In genomic region chr1:117167402-117167801, GRCh38 we compare ENCODE assay signal across 32 cellular contexts. TPM values are rescaled to one million over a fixed set of nuclear protein-coding genes. Genes with fewer than 3 reads are reported as not detected.
DNase-seq lines count a peak whose midpoint lies in the region; ATAC-seq and TF ChIP-seq lines count a peak whose summit lies in the region.
"Had no signal": no experiment of that assay in that cellular context is flagged by ENCODE, and none has a peak within 500 bp of the region (broad histone marks: within the 10 kb centered on the region; RNA-seq: fewer than 3 reads in every experiment).

No MANE protein-coding gene starts in this region.

- no peaks in the 10 kb centered on the region for H3K79me2 ChIP-seq in mammary epithelial cell (ENCODE audit: insufficient read depth, low read length)

- H3K27me3 Mint-ChIP-seq in MCF 10A (ENCODE audit: insufficient read depth, unreplicated experiment): no peaks in the 10 kb centered on the region
- H3K27me3 Mint-ChIP-seq in effector memory CD8-positive, alpha-beta T cell: peaks cover 20 to 40% of the 10 kb centered on the region in 2 donors

- no peaks in the 10 kb centered on the region for H3K36me3 ChIP-seq in breast epithelium
- no peaks in the 10 kb centered on the region for H3K36me3 ChIP-seq in mammary epithelial cell (ENCODE audit: insufficient read depth, low read length)
- H3K36me3 ChIP-seq: adrenal gland, left lung, MG63, neutrophil, sigmoid colon, transverse colon had no signal

- in situ Hi-C loops in mammary epithelial cell (cut with MboI; ENCODE audit: low sequenced_read_pairs in 2 of 2): no loop called here

- no peak overlapping the region for H3K9ac ChIP-seq in mammary epithelial cell (ENCODE audit: insufficient read depth, low read length)

- no peaks in the 10 kb centered on the region for H3K27me3 ChIP-seq in breast epithelium
- no peaks in the 10 kb centered on the region for H3K27me3 ChIP-seq in mammary epithelial cell (ENCODE audit: insufficient read depth, low read length)
- H3K27me3 ChIP-seq: adrenal gland, left lung, MG63, neutrophil, sigmoid colon, transverse colon had no signal

- no TSS peak for BruUV-seq in MCF 10A (replicated peaks; lab: Mats Ljungman, UMichigan)
- no TSS peak for BruUV-seq in mammary epithelial cell (replicated peaks; lab: Mats Ljungman, UMichigan)

- ATAC-seq in HG03039 (IDR thresholded peaks at IDR 0.05; ENCODE audit: unreplicated experiment): no peak
- no peak for ATAC-seq in effector memory CD8-positive, alpha-beta T cell (replicated peaks)
- ATAC-seq: GM23338, K562, left lung had no signal

- POLR2A ChIA-PET in MCF 10A (lab: Yijun Ruan, JAX): interaction anchor here (0.7 kb wide), 1 partner anchor 35 kb away, joined by 5 read pairs; no protein-coding TSS in a partner anchor

- intact Hi-C loops in MCF 10A (cut with micrococcal nuclease) (no loop called here), breast epithelium (cut with DNase I; ENCODE audit: low total_unique reads) (no loop called here), mammary epithelial cell (cut with micrococcal nuclease) (no loop called here)

- H3K9me3 Mint-ChIP-seq in MCF 10A (ENCODE audit: unreplicated experiment): no peaks in the 10 kb centered on the region
- H3K9me3 Mint-ChIP-seq in effector memory CD8-positive, alpha-beta T cell: no peaks in the 10 kb centered on the region
- H3K9me3 Mint-ChIP-seq: activated CD4-positive, alpha-beta memory T cell treated with anti-CD3 and anti-CD28 coated beads, Interleukin-2, amount 10 ng/mL, durations not matched to agents 7 days and 5 days; activated naive CD4-positive, alpha-beta T cell treated with anti-CD3 and anti-CD28 coated beads, Interleukin-2, amount 10 ng/mL, durations not matched to agents 7 days and 5 days; GM23338 had no signal

- no peaks in the 10 kb centered on the region for H3K36me3 Mint-ChIP-seq in MCF 10A (ENCODE audit: insufficient read depth, unreplicated experiment)
- H3K36me3 Mint-ChIP-seq in effector memory CD8-positive, alpha-beta T cell (ENCODE audit: insufficient read depth): no peaks in the 10 kb centered on the region
- H3K36me3 Mint-ChIP-seq: activated naive CD4-positive, alpha-beta T cell treated with anti-CD3 and anti-CD28 coated beads, Interleukin-2, amount 10 ng/mL, durations not matched to agents 7 days and 5 days had no signal

- H3K9me3 ChIP-seq in breast epithelium (no peaks in the 10 kb centered on the region), mammary epithelial cell (replicated peaks; ENCODE audit: insufficient read depth, low read length) (no peaks in the 10 kb centered on the region)
- H3K9me3 ChIP-seq: adrenal gland, left lung, neutrophil, sigmoid colon, transverse colon had no signal

- H3K4me2 ChIP-seq in mammary epithelial cell (ENCODE audit: insufficient read depth, low read depth, low read length): no peak overlapping the region
- H3K4me2 ChIP-seq: GM23338 had no signal

- H3K27ac ChIP-seq in breast epithelium: peak overlapping the region in 1 of 2 donors; percentile 25
- no peak overlapping the region for H3K27ac ChIP-seq in mammary epithelial cell (ENCODE audit: insufficient read depth, low read depth, low read length)
- H3K27ac ChIP-seq: 22Rv1, adrenal gland, C4-2B, left lung, neutrophil, sigmoid colon, transverse colon had no signal

- CTCF ChIA-PET in MCF 10A (lab: Yijun Ruan, JAX): no interaction called here
- CTCF ChIA-PET in mammary epithelial cell (lab: Charles Lee; ENCODE audit: low non-redundant PET): no interaction called here

- no peak overlapping the region for H3K4me3 Mint-ChIP-seq in MCF 10A (ENCODE audit: unreplicated experiment)
- no peak overlapping the region for H3K4me3 Mint-ChIP-seq in effector memory CD8-positive, alpha-beta T cell
- H3K4me3 Mint-ChIP-seq: activated CD4-positive, alpha-beta memory T cell treated with anti-CD3 and anti-CD28 coated beads, Interleukin-2, amount 10 ng/mL, durations not matched to agents 7 days and 5 days; activated naive CD4-positive, alpha-beta T cell treated with anti-CD3 and anti-CD28 coated beads, Interleukin-2, amount 10 ng/mL, durations not matched to agents 7 days and 5 days; GM23338 had no signal

- H3K27ac Mint-ChIP-seq in MCF 10A (ENCODE audit: low read depth, unreplicated experiment): peak overlapping the region; percentile 36
- H3K27ac Mint-ChIP-seq in effector memory CD8-positive, alpha-beta T cell: no peak overlapping the region
- H3K27ac Mint-ChIP-seq: activated CD4-positive, alpha-beta memory T cell treated with anti-CD3 and anti-CD28 coated beads, Interleukin-2, amount 10 ng/mL, durations not matched to agents 7 days and 5 days; activated naive CD4-positive, alpha-beta T cell treated with anti-CD3 and anti-CD28 coated beads, Interleukin-2, amount 10 ng/mL, durations not matched to agents 7 days and 5 days; GM23338 had no signal

- H3K4me3 ChIP-seq in breast epithelium: no peak overlapping the region
- H3K4me3 ChIP-seq in mammary epithelial cell (replicated peaks in 1 of 3; ENCODE audit: insufficient read depth in 1 of 3, low read depth in 2 of 3, low read length in 3 of 3): no peak overlapping the region
- H3K4me3 ChIP-seq: adrenal gland, GM23338, K562, left lung, MG63, sigmoid colon, transverse colon had no signal

- dilution Hi-C loops in mammary epithelial cell (cut with HindIII; ENCODE audit: low sequenced_read_pairs): no loop called here

- H3K4me1 Mint-ChIP-seq in MCF 10A (ENCODE audit: insufficient read depth, unreplicated experiment): peaks cover 9% of the 10 kb centered on the region
- H3K4me1 Mint-ChIP-seq in effector memory CD8-positive, alpha-beta T cell (ENCODE audit: low read depth in 2 of 2): no peaks in the 10 kb centered on the region
- H3K4me1 Mint-ChIP-seq: activated CD4-positive, alpha-beta memory T cell treated with anti-CD3 and anti-CD28 coated beads, Interleukin-2, amount 10 ng/mL, durations not matched to agents 7 days and 5 days; activated naive CD4-positive, alpha-beta T cell treated with anti-CD3 and anti-CD28 coated beads, Interleukin-2, amount 10 ng/mL, durations not matched to agents 7 days and 5 days had no signal

- DNase-seq in MCF 10A (ENCODE audit: unreplicated experiment) (no peak), breast epithelium (ENCODE audit: low spot score in 2 of 2) (no peak), mammary epithelial cell (peak; percentile 79), kidney glomerular epithelial cell (lab: John Stamatoyannopoulos, UW) (peak; percentile 23), HPDE6-E6E7 (ENCODE audit: extremely low spot score) (no peak), activated T-cell treated with anti-CD3 and anti-CD28 coated beads for 4 hours (no peak)
- DNase-seq in effector memory CD8-positive, alpha-beta T cell: no peak
- DNase-seq: activated CD4-positive, alpha-beta memory T cell treated with anti-CD3 and anti-CD28 coated beads, Interleukin-2, amount 10 ng/mL, durations not matched to agents 7 days and 5 days; activated CD4-positive, alpha-beta T cell treated with anti-CD3 and anti-CD28 coated beads for 1 hour; activated CD8-positive, alpha-beta memory T cell treated with anti-CD3 and anti-CD28 coated beads, Interleukin-2, amount 50 U/mL, for 4 hours; activated naive CD4-positive, alpha-beta T cell treated with anti-CD3 and anti-CD28 coated beads, Interleukin-2, amount 10 ng/mL, durations not matched to agents 7 days and 5 days; adrenal gland; COR-L47; DMS79; left lung; MG63; NCI-H1930; NCI-H524 treated with DMSO at 0.1 percent for 48 hours; SIG-M5; sigmoid colon; stimulated activated CD4-positive, alpha-beta T cell treated with anti-CD3 and anti-CD28 coated beads, Interleukin-4, amount 100 ng/mL, for 24 hours; transverse colon had no signal

- TF ChIP-seq CTCF in MCF 10A (IDR thresholded peaks at IDR 0.05; ENCODE audit: unreplicated experiment) (no peak), breast epithelium (IDR thresholded peaks at IDR 0.05) (no peak), mammary epithelial cell (conservative IDR thresholded peaks at IDR 0.05 in 1 of 2, IDR thresholded peaks at IDR 0.05 in 1 of 2; ENCODE audit: extremely low read depth in 1 of 2, insufficient read depth in 1 of 2, low read depth in 1 of 2, low read length in 2 of 2) (no peak)

- H2AFZ ChIP-seq in mammary epithelial cell (ENCODE audit: low read depth, low read length): no peak overlapping the region
- H2AFZ ChIP-seq: GM23338 had no signal

- H4K20me1 ChIP-seq in mammary epithelial cell (ENCODE audit: insufficient read depth, low read length): no peaks in the 10 kb centered on the region

- TF ChIP-seq POLR2A in breast epithelium (IDR thresholded peaks at IDR 0.05): no peak

- no peaks in the 10 kb centered on the region for H3K4me1 ChIP-seq in breast epithelium
- H3K4me1 ChIP-seq in mammary epithelial cell (ENCODE audit: insufficient read depth, low read length): peaks cover 12% of the 10 kb centered on the region
- H3K4me1 ChIP-seq: adrenal gland, left lung, sigmoid colon, transverse colon had no signal

RNA-seq across cellular contexts. Expression of gene VTCN1, which starts 43.3 kb away (rescaled TPM):
- total RNA-seq in MCF 10A (2022) (not detected in 2 replicates), breast epithelium (10 to 100 TPM in 2 of 3 donors, under 1 TPM in 1; 0.16 to 97.0 (median 52.1) TPM), mammary epithelial cell (1 to 10 TPM in 1 of 2 donors, not detected in 1; 4.2 TPM)
- polyA plus RNA-seq in mammary epithelial cell: 0.18 TPM
- 0.93 TPM for polyA minus RNA-seq in mammary epithelial cell
- total RNA-seq: activated CD4-positive, alpha-beta memory T cell treated with anti-CD3 and anti-CD28 coated beads, Interleukin-2, amount 10 ng/mL, durations not matched to agents 7 days and 5 days; adrenal gland; dermis microvascular lymphatic vessel endothelial cell; glomerular endothelial cell; GM23338; K562; posterior vena cava; sigmoid colon; T-helper 2 cell treated with Interferon-gamma antibody and Interleukin-4, amounts not matched to agents 100 ng/mL and 5 ng/mL, for 36 hours; transverse colon had no signal
- polyA plus RNA-seq: adrenal gland, GM23338, K562, sigmoid colon had no signal

RNA-seq across cellular contexts. Expression of gene TRIM45, which starts 45.9 kb away (rescaled TPM):
- total RNA-seq in MCF 10A (2022) (1.6 and 2.9 TPM in 2 replicates), breast epithelium (1 to 10 TPM; 1.1 to 8.2 (median 6.6) TPM), mammary epithelial cell (1 to 10 TPM; 2.7 to 4.0 TPM)
- 1.8 TPM for polyA plus RNA-seq in mammary epithelial cell
- polyA minus RNA-seq in mammary epithelial cell: 2.9 TPM

Comparison
In these comparisons a context has a peak if more than half of its experiments do, and no peak if none do; other contexts are left out.
1. DNase-seq: peak in mammary epithelial cell (single experiment) and kidney glomerular epithelial cell (single experiment); none in MCF 10A (single experiment), breast epithelium (0 of 2), HPDE6-E6E7 (single experiment), activated T-cell treated with anti-CD3 and anti-CD28 coated beads for 4 hours (single experiment) and effector memory CD8-positive, alpha-beta T cell (0 of 3).